Comparison of ENCODE assay signal across 25 cellular contexts in the genomic region with DNA sequence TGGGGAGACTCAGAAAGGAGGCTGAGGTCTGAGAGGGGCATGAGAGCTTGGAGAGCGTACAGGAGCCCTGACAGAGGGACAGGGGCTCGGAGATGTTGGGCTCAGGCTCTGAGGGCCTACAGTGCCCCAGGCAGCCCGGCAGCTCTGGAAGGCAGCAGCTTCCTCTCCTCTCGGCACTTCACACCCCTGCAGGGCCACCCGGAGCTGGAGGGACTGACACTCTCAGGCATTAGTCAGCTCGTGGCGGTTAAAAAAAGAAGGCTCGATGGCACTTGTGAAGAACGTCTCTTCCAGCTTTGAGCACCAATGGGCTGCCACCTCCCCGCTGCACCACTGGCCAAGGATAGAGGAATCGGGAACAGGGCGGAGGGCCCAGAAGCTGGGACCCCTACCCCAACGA.
A peak's percentile ranks its signal among the peaks of the same experiment; 100 is the strongest.
DNase-seq lines count a peak whose midpoint lies in the region; ATAC-seq, FAIRE-seq and TF ChIP-seq lines count a peak whose summit lies in the region.
"Had no signal": no experiment of that assay in that cellular context is flagged by ENCODE, and none has a peak within 500 bp of the region (broad histone marks: within the 10 kb centered on the region; RNA-seq: fewer than 3 reads in every experiment).

No MANE protein-coding gene starts in this region.

- POLR2A ChIA-PET in H1 (lab: Charles Lee; ENCODE audit: partially characterized antibody), result interaction anchor here (1.2 to 2.0 kb wide), 3 partner anchors 8 to 30 kb away, joined by 4 read pairs; no protein-coding TSS in a partner anchor

- intact Hi-C loops in posterior cingulate gyrus (cut with DNase I), result no loop called here

- no peak overlapping the region for H4K91ac ChIP-seq in H1 (replicated peaks; ENCODE audit: insufficient read length, low read length)

- no peak for TF ChIP-seq CTCF in NB4 (IDR thresholded peaks at IDR 0.05; ENCODE audit: low read depth, low read length)
- no peak for TF ChIP-seq CTCF in H1 (IDR thresholded peaks at IDR 0.05; ENCODE audit: control extremely low read depth in 1 of 3, insufficient read depth in 1 of 3, low read depth in 1 of 3, low read length in 3 of 3)

- peak; percentile 58 for DNase-seq in NOMO-1 treated with DMSO at 0.1 percent for 48 hours (lab: John Stamatoyannopoulos, UW; ENCODE audit: unreplicated experiment)
- no peak for DNase-seq in NOMO-1 (lab: John Stamatoyannopoulos, UW; ENCODE audit: unreplicated experiment in 2 of 2)
- peak; percentile 62 for DNase-seq in NB4 (ENCODE audit: low read depth)
- DNase-seq in H1 (ENCODE audit: low read depth in 1 of 2, low spot score in 2 of 2), result no peak
- DNase-seq in posterior cingulate gyrus, result peak in 6 of 10 donors; percentile 44 to 90 (median 79)
- DNase-seq in superior temporal gyrus (ENCODE audit: extremely low spot score), result no peak
- DNase-seq in RPMI8226, result no peak
- no peak for DNase-seq in left lobe of liver (ENCODE audit: low spot score)
- DNase-seq: activated CD4-positive, alpha-beta T cell treated with anti-CD3 and anti-CD28 coated beads, Interleukin-2, amount 50 U/mL, for 4 hours; activated CD8-positive, alpha-beta memory T cell treated with anti-CD3 and anti-CD28 coated beads, Interleukin-2, amount 50 U/mL, for 48 hours; activated effector memory CD4-positive, alpha-beta T cell treated with anti-CD3 and anti-CD28 coated beads, Interleukin-2, amount 50 U/mL, for 16 hours; activated naive CD8-positive, alpha-beta T cell treated with anti-CD3 and anti-CD28 coated beads, Interleukin-2, amount 50 U/mL, for 24 hours; BE2C; kidney glomerular epithelial cell; naive thymus-derived CD8-positive, alpha-beta T cell; NCI-H1694; NCI-H748 treated with DMSO at 0.1 percent for 48 hours; pancreas; right lobe of liver; SK-N-SH; stimulated activated CD4-positive, alpha-beta T cell treated with anti-CD3 and anti-CD28 coated beads, Interleukin-15, amount 100 ng/mL, for 24 hours; stimulated activated CD8-positive, alpha-beta memory T cell treated with anti-CD3 and anti-CD28 coated beads, Interleukin-4, amount 100 ng/mL, for 48 hours; upper lobe of right lung had no signal

- no peak overlapping the region for H2BK5ac ChIP-seq in H1 (ENCODE audit: low read depth, low read length)

- CTCF ChIA-PET in H1 (lab: Charles Lee; ENCODE audit: partially characterized antibody), result interaction anchor here (1.4 to 2.1 kb wide), 2 partner anchors 31 to 323 kb away, joined by 3 to 5 read pairs; no protein-coding TSS in a partner anchor

- no peaks in the 10 kb centered on the region; the same call in 1 of the 2 replicates for H3K23me2 ChIP-seq in H1 (ENCODE audit: low read depth, low read length)

- WGBS in H1 (ENCODE audit: extremely low coverage in 1 of 2, insufficient coverage in 1 of 2, insufficient read length in 1 of 2, insufficient replicate concordance in 2 of 2, low coverage in 1 of 2, low lambda C conversion rate in 2 of 2, missing lambda C conversion rate in 1 of 2), 2 experiments, result 81% methylated on average over 13 of the region's 13 CpGs; no CpG with 5 or more reads in 1 of the 2 experiments

- H3K36me3 ChIP-seq in H1 (ENCODE audit: control insufficient read depth in 2 of 4, insufficient read depth in 4 of 4, low read length in 3 of 4), result no peaks in the 10 kb centered on the region
- H3K36me3 ChIP-seq: BE2C, pancreas, right lobe of liver, upper lobe of right lung had no signal

- no peak overlapping the region; the same call in 1 of the 2 replicates for H2BK12ac ChIP-seq in H1 (ENCODE audit: low read depth, low read length)

- FAIRE-seq in H1 (lab: Jason Lieb, UNC), result no peak
- FAIRE-seq: A549, pancreas had no signal

- 0 out of 2 replicates have a peak overlapping the region, but pooled peaks have one; percentile 21 for H2BK20ac ChIP-seq in H1 (ENCODE audit: low read length)

- no peak overlapping the region for H2AK5ac ChIP-seq in H1 (ENCODE audit: low read depth, low read length)

- no peak overlapping the region for H2AFZ ChIP-seq in H1 (ENCODE audit: low read length)

- H3K4ac ChIP-seq in H1 (replicated peaks; ENCODE audit: insufficient read length, low read depth, low read length), result no peak overlapping the region

- no peaks in the 10 kb centered on the region for H3K79me1 ChIP-seq in H1 (ENCODE audit: low read depth, low read length)

- no peaks in the 10 kb centered on the region for H3K9me3 ChIP-seq in H1 (ENCODE audit: insufficient read depth in 2 of 2, low read depth in 1 of 2, low read length in 1 of 2)
- H3K9me3 ChIP-seq: A549, BE2C, pancreas, right lobe of liver, SK-N-SH, upper lobe of right lung had no signal

- H3K23ac ChIP-seq in H1 (ENCODE audit: insufficient read length), result no peak overlapping the region

- no peak overlapping the region for H3K27ac ChIP-seq in H1 (ENCODE audit: low read depth, low read length)
- H3K27ac ChIP-seq: A549, pancreas, right lobe of liver, upper lobe of right lung had no signal

- no peak overlapping the region for H3K14ac ChIP-seq in H1 (ENCODE audit: insufficient read length)

- no peak for TF ChIP-seq EP300 in H1 (IDR thresholded peaks at IDR 0.05; ENCODE audit: borderline replicate concordance in 1 of 2, low read depth in 2 of 2, low read length in 2 of 2)

- H3K79me2 ChIP-seq in H1 (ENCODE audit: control insufficient read depth in 1 of 2, insufficient read depth in 2 of 2, low read length in 2 of 2), result no peaks in the 10 kb centered on the region

- no peak overlapping the region for H3K18ac ChIP-seq in H1 (ENCODE audit: extremely low read depth, low read length)

- no peak overlapping the region for H3K4me2 ChIP-seq in H1 (ENCODE audit: insufficient read depth in 1 of 2, low read depth in 2 of 2, low read length in 2 of 2)
- H3K4me2 ChIP-seq: A549, SK-N-SH had no signal

- H3K4me3 ChIP-seq in NB4 (ENCODE audit: low read depth, low read length) (no peak overlapping the region), H1 (ENCODE audit: extremely low read depth in 1 of 4, insufficient read depth in 2 of 4, low read depth in 3 of 4, low read length in 4 of 4) (no peak overlapping the region)
- H3K4me3 ChIP-seq: A549, pancreas, right lobe of liver, upper lobe of right lung had no signal

- ATAC-seq in left lobe of liver, result no peak
- ATAC-seq: activated naive CD8-positive, alpha-beta T cell treated with anti-CD3 and anti-CD28 coated beads, Interleukin-2, amount 50 U/mL, for 24 hours; naive thymus-derived CD8-positive, alpha-beta T cell; pancreas; right lobe of liver; upper lobe of right lung; WTC11 had no signal

- no peak overlapping the region for H3K9ac ChIP-seq in H1 (replicated peaks in 1 of 4; ENCODE audit: extremely low read depth in 1 of 4, low read depth in 3 of 4, low read length in 3 of 4)
- H3K9ac ChIP-seq: SK-N-SH had no signal

- H3K56ac ChIP-seq in H1 (replicated peaks; ENCODE audit: insufficient read length, low read depth, low read length), result no peak overlapping the region

- no peak overlapping the region for H4K8ac ChIP-seq in H1 (ENCODE audit: extremely low read depth, insufficient read depth, low read length)

- H4K20me1 ChIP-seq in H1 (replicated peaks in 1 of 2; ENCODE audit: control insufficient read depth in 1 of 2, insufficient read depth in 2 of 2, low read length in 2 of 2), result peaks cover 0 to 2% of the 10 kb centered on the region in 2 experiments

- H3K4me1 ChIP-seq in H1 (replicated peaks in 1 of 4; ENCODE audit: control insufficient read depth in 3 of 4, insufficient read depth in 4 of 4, low read length in 3 of 4), result peaks cover 0 to 4% (median 0%) of the 10 kb centered on the region in 4 experiments; a peak in 1 of 7 replicates
- H3K4me1 ChIP-seq: BE2C, pancreas had no signal

- TF ChIP-seq POLR2A in NB4 (IDR thresholded peaks at IDR 0.05; ENCODE audit: extremely low read depth, insufficient read length) (no peak), H1 (IDR thresholded peaks at IDR 0.05; ENCODE audit: control extremely low read depth in 1 of 2, low read depth in 2 of 2, low read length in 2 of 2) (no peak)

- H4K5ac ChIP-seq in H1 (ENCODE audit: insufficient read length, low read depth, low read length), result no peak overlapping the region

- H3K27me3 ChIP-seq in H1 (replicated peaks in 1 of 4; ENCODE audit: control insufficient read depth in 3 of 4, extremely low read depth in 1 of 4, insufficient read depth in 3 of 4, low read length in 3 of 4), result no peaks in the 10 kb centered on the region; a peak in 1 of 7 replicates
- H3K27me3 ChIP-seq: BE2C, pancreas, right lobe of liver had no signal

- no peak for TF ChIP-seq RAD21 in H1 (IDR thresholded peaks at IDR 0.05 in 1 of 2, conservative IDR thresholded peaks at IDR 0.05 in 1 of 2; ENCODE audit: low read depth in 2 of 2, low read length in 2 of 2)

- H2BK120ac ChIP-seq in H1 (replicated peaks; ENCODE audit: low read depth, low read length), result no peak overlapping the region

- H2BK15ac ChIP-seq in H1 (ENCODE audit: low read length), result no peak overlapping the region

TF ChIP-seq in H1, 55 proteins besides CTCF, POLR2A, EP300 and RAD21:
- TF ChIP-seq KDM4A (IDR thresholded peaks at IDR 0.05; ENCODE audit: low read depth, low read length, severe bottlenecking) (no peak), POU5F1 (IDR thresholded peaks at IDR 0.05; ENCODE audit: low read depth, low read length) (no peak), SP2 (IDR thresholded peaks at IDR 0.05; ENCODE audit: low read length) (no peak), CBX8 (IDR thresholded peaks at IDR 0.05; ENCODE audit: borderline replicate concordance, low read depth, low read length) (no peak), HDAC2 (IDR thresholded peaks at IDR 0.05; ENCODE audit: borderline replicate concordance in 1 of 2, low read depth in 2 of 2, low read length in 2 of 2) (no peak), TAF1 (IDR thresholded peaks at IDR 0.05; ENCODE audit: low read depth, low read length) (no peak), RXRA (IDR thresholded peaks at IDR 0.05; ENCODE audit: insufficient read depth, low read depth, low read length) (no peak), CBX5 (IDR thresholded peaks at IDR 0.05; ENCODE audit: low read depth, low read length) (no peak), KDM1A (IDR thresholded peaks at IDR 0.05; ENCODE audit: borderline replicate concordance, low read length) (no peak), CEBPB (IDR thresholded peaks at IDR 0.05; ENCODE audit: low read depth, low read length) (no peak), SIRT6 (IDR thresholded peaks at IDR 0.05; ENCODE audit: low read length) (no peak)
- TF ChIP-seq, protein P1, sequence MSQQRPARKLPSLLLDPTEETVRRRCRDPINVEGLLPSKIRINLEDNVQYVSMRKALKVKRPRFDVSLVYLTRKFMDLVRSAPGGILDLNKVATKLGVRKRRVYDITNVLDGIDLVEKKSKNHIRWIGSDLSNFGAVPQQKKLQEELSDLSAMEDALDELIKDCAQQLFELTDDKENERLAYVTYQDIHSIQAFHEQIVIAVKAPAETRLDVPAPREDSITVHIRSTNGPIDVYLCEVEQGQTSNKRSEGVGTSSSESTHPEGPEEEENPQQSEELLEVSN (IDR thresholded peaks at IDR 0.05), result no peak

Comparison
In these comparisons a context has a peak if more than half of its experiments do, and no peak if none do; other contexts are left out.
1. DNase-seq: peak in NOMO-1 treated with DMSO at 0.1 percent for 48 hours (single experiment), NB4 (single experiment) and posterior cingulate gyrus (6 of 10); none in NOMO-1 (0 of 2), H1 (0 of 2), superior temporal gyrus (single experiment), RPMI8226 (single experiment) and left lobe of liver (single experiment).